Comparison of ENCODE assay signal across 19 cellular contexts in the genomic region with DNA sequence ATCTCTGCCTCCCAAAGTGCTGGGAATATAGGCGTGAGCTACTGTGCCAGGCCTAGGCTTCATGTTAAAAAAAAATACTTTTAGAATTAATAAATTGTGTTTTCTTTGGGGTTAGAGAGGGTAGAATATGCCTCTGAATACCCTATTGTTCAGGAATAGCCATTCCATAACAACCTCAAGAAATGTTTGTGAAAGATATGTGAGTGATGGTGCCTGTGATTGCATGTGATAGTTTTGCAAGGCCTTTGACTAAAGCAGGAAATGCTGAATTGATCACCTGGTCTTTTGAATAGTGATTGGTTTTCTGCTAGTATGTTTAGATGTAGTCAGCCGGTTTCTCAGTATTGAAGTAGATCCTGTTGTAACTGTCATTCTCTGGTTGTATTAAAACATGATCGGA.
"Had no signal": no experiment of that assay in that cellular context is flagged by ENCODE, and none has a peak within 500 bp of the region (broad histone marks: within the 10 kb centered on the region; RNA-seq: fewer than 3 reads in every experiment).

No MANE protein-coding gene starts in this region.

- H3K4me3 Mint-ChIP-seq: natural killer cell treated with Interleukin-12 subunit alpha and Interleukin-12 subunit beta and Interleukin-15 and Interleukin-18, amount 100 ng/mL, for 72 hours; neural progenitor cell; type B pancreatic cell had no signal

- H3K36me3 Mint-ChIP-seq: natural killer cell treated with Interleukin-12 subunit alpha and Interleukin-12 subunit beta and Interleukin-15 and Interleukin-18, amount 100 ng/mL, for 72 hours had no signal

- H3K4me1 Mint-ChIP-seq: neural progenitor cell had no signal

- H3K27ac ChIP-seq: gastrocnemius medialis, heart right ventricle, neural progenitor cell, ovary, right atrium auricular region, sigmoid colon, skin epidermis, suprapubic skin, thyroid gland had no signal

- H3K4me1 ChIP-seq: neural progenitor cell, right atrium auricular region, sigmoid colon, suprapubic skin, thyroid gland had no signal

- DNase-seq: cortex of kidney; effector memory CD4-positive, alpha-beta T cell; gastrocnemius medialis; heart right ventricle; hypothalamus; kidney glomerular epithelial cell; mammary epithelial cell; nucleus accumbens; ovary; sigmoid colon; stimulated activated naive CD8-positive, alpha-beta T cell treated with anti-CD3 and anti-CD28 coated beads, Interleukin-15, Interleukin-2, amounts not matched to agents 100 U/mL and 50 U/mL, for 24 hours; thyroid gland had no signal

- H3K27me3 Mint-ChIP-seq: natural killer cell treated with Interleukin-12 subunit alpha and Interleukin-12 subunit beta and Interleukin-15 and Interleukin-18, amount 100 ng/mL, for 72 hours; type B pancreatic cell had no signal

- H3K27ac Mint-ChIP-seq: natural killer cell treated with Interleukin-12 subunit alpha and Interleukin-12 subunit beta and Interleukin-15 and Interleukin-18, amount 100 ng/mL, for 72 hours; neural progenitor cell; type B pancreatic cell had no signal

- H3K36me3 ChIP-seq: neural progenitor cell, ovary, thyroid gland had no signal

- H3K27me3 ChIP-seq: gastrocnemius medialis, heart right ventricle, neural progenitor cell, ovary, right atrium auricular region, sigmoid colon, suprapubic skin, thyroid gland had no signal

- H3K9me3 ChIP-seq: gastrocnemius medialis, heart right ventricle, ovary, right atrium auricular region, sigmoid colon, suprapubic skin, thyroid gland had no signal

- H3K9ac ChIP-seq: neural progenitor cell had no signal

- H3K4me3 ChIP-seq: gastrocnemius medialis, heart right ventricle, neural progenitor cell, ovary, right atrium auricular region, sigmoid colon, skin epidermis, suprapubic skin, thyroid gland had no signal

- H3K9me3 Mint-ChIP-seq: natural killer cell treated with Interleukin-12 subunit alpha and Interleukin-12 subunit beta and Interleukin-15 and Interleukin-18, amount 100 ng/mL, for 72 hours; type B pancreatic cell had no signal

- H3K4me2 ChIP-seq: neural progenitor cell had no signal

- H2AFZ ChIP-seq: neural progenitor cell had no signal

- ATAC-seq: esophagus mucosa; gastrocnemius medialis; heart right ventricle; natural killer cell treated with Interleukin-12 subunit alpha and Interleukin-12 subunit beta and Interleukin-15 and Interleukin-18, amount 100 ng/mL, for 72 hours; stimulated activated naive CD8-positive, alpha-beta T cell treated with anti-CD3 and anti-CD28 coated beads, Interleukin-15, Interleukin-2, amounts not matched to agents 100 U/mL and 50 U/mL, for 24 hours had no signal
